In the genomic region with DNA sequence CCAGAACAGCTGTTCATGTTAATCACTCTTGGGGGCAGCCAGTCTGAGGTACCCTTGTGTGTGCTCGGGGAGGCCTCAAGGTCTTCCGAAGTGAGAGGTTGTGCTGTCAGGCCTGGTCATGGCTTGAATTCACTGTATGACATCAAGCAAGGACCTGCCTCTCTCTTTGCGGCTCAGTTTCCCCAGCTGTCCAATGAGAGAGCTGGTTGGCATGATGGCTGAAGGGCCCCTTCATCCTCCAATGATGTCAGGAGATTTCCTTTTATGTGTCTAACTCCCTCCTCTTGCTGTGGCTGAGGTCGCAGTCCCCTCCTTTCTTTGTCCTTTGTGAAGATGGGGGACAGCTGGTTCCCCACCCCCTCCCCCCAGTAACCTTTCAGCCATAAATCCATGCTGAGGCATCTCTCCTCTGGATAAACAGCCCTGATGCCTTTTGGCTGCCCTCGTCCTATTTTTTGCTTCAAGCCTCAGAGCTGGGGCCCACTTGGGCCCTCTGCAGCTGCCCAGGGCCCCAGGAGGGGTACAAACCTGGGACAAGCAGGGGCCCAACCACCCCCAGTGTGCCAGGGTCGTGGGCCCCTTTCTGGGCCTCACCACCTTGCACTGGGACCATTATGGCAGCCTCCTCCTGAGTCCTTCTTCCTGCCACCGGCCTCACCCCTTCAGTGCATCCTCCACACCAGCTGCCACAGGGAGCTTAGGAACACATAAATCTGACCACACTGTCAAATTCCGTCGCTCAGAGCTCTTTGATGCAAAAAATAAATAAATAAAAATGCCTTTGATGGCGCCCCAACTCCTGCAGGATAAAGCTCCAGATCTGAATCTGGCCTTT, we compare ENCODE assay signal across 18 cellular contexts. TPM values are rescaled to one million over a fixed set of nuclear protein-coding genes. Genes with fewer than 3 reads are reported as not detected.
"Had no signal": no experiment of that assay in that cellular context is flagged by ENCODE, and none has a peak within 500 bp of the region (broad histone marks: within the 10 kb centered on the region; RNA-seq: fewer than 3 reads in every experiment).

No MANE protein-coding gene starts in this region.

- H3K4me1 ChIP-seq: gastroesophageal sphincter, SJSA1 had no signal

- H3K27me3 ChIP-seq: gastroesophageal sphincter, neural progenitor cell, ovary, SJSA1 had no signal

- H3K36me3 ChIP-seq: gastroesophageal sphincter, neural progenitor cell, ovary, SJSA1 had no signal

- ATAC-seq: gastroesophageal sphincter; left lobe of liver; stimulated activated naive B cell treated with anti-CD40 and anti-IgM and Interleukin-4, amounts not matched to agents 10 μg/mL and 1 μg/mL and 100 μg/mL, for 72 hours had no signal

- H3K27ac ChIP-seq: gastroesophageal sphincter, neural progenitor cell, ovary, SJSA1 had no signal

- H3K9ac ChIP-seq: neural progenitor cell had no signal

- H3K9me3 ChIP-seq: gastroesophageal sphincter, ovary, SJSA1 had no signal

- DNase-seq: activated CD4-positive, alpha-beta T cell treated with anti-CD3 and anti-CD28 coated beads, Interleukin-2, amount 50 U/mL, for 1 hour; activated CD8-positive, alpha-beta memory T cell treated with anti-CD3 and anti-CD28 coated beads for 24 hours; activated naive CD4-positive, alpha-beta T cell; endodermal cell; mammary epithelial cell; stimulated activated CD4-positive, alpha-beta T cell treated with anti-CD3 and anti-CD28 coated beads, Interleukin-15, amount 100 ng/mL, for 24 hours; stimulated activated CD4-positive, alpha-beta T cell treated with anti-CD3 and anti-CD28 coated beads, Interleukin-4, amount 100 ng/mL, for 1 hour; stimulated activated naive B cell treated with anti-CD40 and anti-IgM and Interleukin-4, amounts not matched to agents 10 μg/mL and 1 μg/mL and 100 μg/mL, for 72 hours; SW 1271; trophoblast cell had no signal

- H3K4me3 ChIP-seq: gastroesophageal sphincter, neural progenitor cell, ovary, SJSA1 had no signal

- FAIRE-seq: islet of Langerhans had no signal

RNA-seq across cellular contexts. Expression of gene MYH7B, which starts 15.6 kb away (rescaled TPM):
- total RNA-seq: dermis microvascular lymphatic vessel endothelial cell, epithelial cell of proximal tubule, SJSA1 had no signal
